ENCODE assay signal across 23 cellular contexts in the genomic region with DNA sequence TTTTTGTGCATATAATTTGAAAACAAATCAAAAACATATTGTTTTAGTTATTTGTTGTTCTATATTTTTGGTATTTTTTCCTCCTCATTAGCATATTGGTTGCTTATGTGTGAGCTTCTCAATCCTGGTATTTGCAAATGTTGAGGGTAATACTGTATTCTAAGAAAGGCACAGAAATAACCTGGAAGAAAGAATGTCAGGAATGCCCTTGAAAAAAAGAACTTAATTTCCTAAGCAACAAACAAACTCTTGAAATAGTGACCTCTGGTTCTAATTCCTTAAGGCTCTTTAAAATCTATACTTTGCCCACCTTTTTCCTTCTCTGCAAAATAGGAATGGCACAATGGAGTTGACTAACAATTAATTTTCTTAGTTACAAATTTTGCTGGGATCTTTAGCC.
A peak's percentile ranks its signal among the peaks of the same experiment; 100 is the strongest.
DNase-seq lines count a peak whose midpoint lies in the region; ATAC-seq, FAIRE-seq and TF ChIP-seq lines count a peak whose summit lies in the region.
"Had no signal": no experiment of that assay in that cellular context is flagged by ENCODE, and none has a peak within 500 bp of the region (broad histone marks: within the 10 kb centered on the region; RNA-seq: fewer than 3 reads in every experiment).

No MANE protein-coding gene starts in this region.

- no peaks in the 10 kb centered on the region for H3K27me3 ChIP-seq in HUES64 (ENCODE audit: insufficient read depth, low read length)
- no peaks in the 10 kb centered on the region for H3K27me3 ChIP-seq in endodermal cell (ENCODE audit: control insufficient read depth, insufficient read depth, low read length, poor library complexity, severe bottlenecking)
- H3K27me3 ChIP-seq: BE2C had no signal

- H3K36me3 ChIP-seq in HUES64 (ENCODE audit: insufficient read depth, low read length) (no peaks in the 10 kb centered on the region), endodermal cell (ENCODE audit: control insufficient read depth, insufficient read depth, low read length) (no peaks in the 10 kb centered on the region)
- H3K36me3 ChIP-seq: BE2C had no signal

- H3K27ac Mint-ChIP-seq in endodermal cell, result peak overlapping the region; percentile 78
- H3K27ac Mint-ChIP-seq: CD4-positive, CD25-positive, alpha-beta regulatory T cell; CD8-positive, alpha-beta memory T cell had no signal

- DNase-seq in A549 (ENCODE audit: low read depth in 1 of 2, low spot score in 1 of 2), result no peak
- DNase-seq in endodermal cell, result no peak
- DNase-seq in stimulated activated CD4-positive, alpha-beta T cell treated with anti-CD3 and anti-CD28 coated beads, Interleukin-15, amount 100 ng/mL, for 24 hours, result no peak
- DNase-seq in COLO668 (lab: John Stamatoyannopoulos, UW; ENCODE audit: unreplicated experiment), result no peak
- DNase-seq in effector CD8-positive, alpha-beta T cell (lab: John Stamatoyannopoulos, UW), result no peak
- DNase-seq: ACHN; BE2C; C1 segment of cervical spinal cord; CD4-positive, CD25-positive, alpha-beta regulatory T cell; CD8-positive, alpha-beta memory T cell; DMS153; DMS79; GDM1; HCEC 1CT; Karpas-422; KBM-7 had no signal

- H3K4me3 ChIP-seq in A549 (no peak overlapping the region), HUES64 (ENCODE audit: low read length) (no peak overlapping the region), endodermal cell (ENCODE audit: low read length) (no peak overlapping the region)

- no peaks in the 10 kb centered on the region for H3K27me3 Mint-ChIP-seq in endodermal cell (ENCODE audit: insufficient read depth)

- CTCF ChIA-PET in A549 (lab: Yijun Ruan, JAX), result interaction anchor here (0.7 to 1.2 kb wide), 2 partner anchors 40 to 280 kb away, joined by 3 to 5 read pairs; no protein-coding TSS in a partner anchor

- H3K4me3 Mint-ChIP-seq in endodermal cell, result no peak overlapping the region
- H3K4me3 Mint-ChIP-seq: CD4-positive, CD25-positive, alpha-beta regulatory T cell; CD8-positive, alpha-beta memory T cell; IgD-negative memory B cell had no signal

- H3K4me1 ChIP-seq in A549 (peaks cover 22% of the 10 kb centered on the region), HUES64 (ENCODE audit: insufficient read depth, low read length) (peaks cover 19% of the 10 kb centered on the region), endodermal cell (ENCODE audit: control insufficient read depth, insufficient read depth, low read length) (peaks cover 1% of the 10 kb centered on the region)
- H3K4me1 ChIP-seq: BE2C had no signal

- ATAC-seq in A549, result no peak
- ATAC-seq in HG02970 (IDR thresholded peaks at IDR 0.05; ENCODE audit: low FRiP score, unreplicated experiment), result no peak
- ATAC-seq: HepG2 had no signal

- peaks cover 37% of the 10 kb centered on the region for H3K4me1 Mint-ChIP-seq in endodermal cell
- H3K4me1 Mint-ChIP-seq: CD4-positive, CD25-positive, alpha-beta regulatory T cell; CD8-positive, alpha-beta memory T cell; IgD-negative memory B cell had no signal

- no peak overlapping the region for H3K4me2 ChIP-seq in A549

- POLR2A ChIA-PET in A549 (lab: Yijun Ruan, JAX), result no interaction called here

- H3K9me3 ChIP-seq in A549 (no peaks in the 10 kb centered on the region), HUES64 (ENCODE audit: insufficient read depth, low read depth, low read length) (no peaks in the 10 kb centered on the region), endodermal cell (ENCODE audit: control insufficient read depth, low read length) (peaks cover 26% of the 10 kb centered on the region)
- H3K9me3 ChIP-seq: BE2C had no signal

- peaks cover 6% of the 10 kb centered on the region for H3K9me3 Mint-ChIP-seq in endodermal cell

- H3K27ac ChIP-seq in A549 (no peak overlapping the region), HUES64 (ENCODE audit: low read depth, low read length) (peak overlapping the region; percentile 13; the same call in 1 of the 2 replicates), endodermal cell (ENCODE audit: low read depth, low read length) (no peak overlapping the region)

- TF ChIP-seq CTCF in A549 (IDR thresholded peaks at IDR 0.05) (no peak), endodermal cell (conservative IDR thresholded peaks at IDR 0.05) (no peak)

- peak; percentile 32 for FAIRE-seq in A549 (lab: Jason Lieb, UNC)
- FAIRE-seq: GM12892, GM18507, H54, HepG2 had no signal

- H3K9ac ChIP-seq in HUES64 (ENCODE audit: low read depth, low read length), result no peak overlapping the region
- no peak overlapping the region for H3K9ac ChIP-seq in endodermal cell (ENCODE audit: extremely low read depth, low read length, poor library complexity, severe bottlenecking)

- no peak for TF ChIP-seq RAD21 in A549 (conservative IDR thresholded peaks at IDR 0.05 in 1 of 2, IDR thresholded peaks at IDR 0.05 in 1 of 2)

- no peak for TF ChIP-seq POLR2A in A549 (IDR thresholded peaks at IDR 0.05; ENCODE audit: low read length)

- H3K36me3 Mint-ChIP-seq in endodermal cell (ENCODE audit: low read depth), result peaks cover 6% of the 10 kb centered on the region
- H3K36me3 Mint-ChIP-seq: CD4-positive, CD25-positive, alpha-beta regulatory T cell; IgD-negative memory B cell had no signal

- TF ChIP-seq EP300 in A549 (IDR thresholded peaks at IDR 0.05), result no peak

TF ChIP-seq in A549, 52 proteins besides CTCF, POLR2A, EP300 and RAD21:
- TF ChIP-seq SMC3 (IDR thresholded peaks at IDR 0.05), result no peak
- no peak for TF ChIP-seq MAZ (IDR thresholded peaks at IDR 0.05; ENCODE audit: borderline replicate concordance, low read depth, low read length)
- TF ChIP-seq ZFP36 (IDR thresholded peaks at IDR 0.05; ENCODE audit: borderline replicate concordance, partially characterized antibody), result no peak
- no peak for TF ChIP-seq ELK1 (IDR thresholded peaks at IDR 0.05; ENCODE audit: low read depth, low read length)
- TF ChIP-seq EHMT2 (IDR thresholded peaks at IDR 0.05; ENCODE audit: low read depth), result no peak
- TF ChIP-seq CHD4 (IDR thresholded peaks at IDR 0.05; ENCODE audit: borderline replicate concordance), result no peak
- TF ChIP-seq HOXB13 (CRISPR knock-in tag; IDR thresholded peaks at IDR 0.05; ENCODE audit: low read depth), result no peak
- TF ChIP-seq, protein P1, sequence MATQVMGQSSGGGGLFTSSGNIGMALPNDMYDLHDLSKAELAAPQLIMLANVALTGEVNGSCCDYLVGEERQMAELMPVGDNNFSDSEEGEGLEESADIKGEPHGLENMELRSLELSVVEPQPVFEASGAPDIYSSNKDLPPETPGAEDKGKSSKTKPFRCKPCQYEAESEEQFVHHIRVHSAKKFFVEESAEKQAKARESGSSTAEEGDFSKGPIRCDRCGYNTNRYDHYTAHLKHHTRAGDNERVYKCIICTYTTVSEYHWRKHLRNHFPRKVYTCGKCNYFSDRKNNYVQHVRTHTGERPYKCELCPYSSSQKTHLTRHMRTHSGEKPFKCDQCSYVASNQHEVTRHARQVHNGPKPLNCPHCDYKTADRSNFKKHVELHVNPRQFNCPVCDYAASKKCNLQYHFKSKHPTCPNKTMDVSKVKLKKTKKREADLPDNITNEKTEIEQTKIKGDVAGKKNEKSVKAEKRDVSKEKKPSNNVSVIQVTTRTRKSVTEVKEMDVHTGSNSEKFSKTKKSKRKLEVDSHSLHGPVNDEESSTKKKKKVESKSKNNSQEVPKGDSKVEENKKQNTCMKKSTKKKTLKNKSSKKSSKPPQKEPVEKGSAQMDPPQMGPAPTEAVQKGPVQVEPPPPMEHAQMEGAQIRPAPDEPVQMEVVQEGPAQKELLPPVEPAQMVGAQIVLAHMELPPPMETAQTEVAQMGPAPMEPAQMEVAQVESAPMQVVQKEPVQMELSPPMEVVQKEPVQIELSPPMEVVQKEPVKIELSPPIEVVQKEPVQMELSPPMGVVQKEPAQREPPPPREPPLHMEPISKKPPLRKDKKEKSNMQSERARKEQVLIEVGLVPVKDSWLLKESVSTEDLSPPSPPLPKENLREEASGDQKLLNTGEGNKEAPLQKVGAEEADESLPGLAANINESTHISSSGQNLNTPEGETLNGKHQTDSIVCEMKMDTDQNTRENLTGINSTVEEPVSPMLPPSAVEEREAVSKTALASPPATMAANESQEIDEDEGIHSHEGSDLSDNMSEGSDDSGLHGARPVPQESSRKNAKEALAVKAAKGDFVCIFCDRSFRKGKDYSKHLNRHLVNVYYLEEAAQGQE (IDR thresholded peaks at IDR 0.05), result no peak
- no peak for TF ChIP-seq SREBF2 (IDR thresholded peaks at IDR 0.05)
- no peak for TF ChIP-seq BHLHE40 (IDR thresholded peaks at IDR 0.05; ENCODE audit: low read depth, low read length)
- TF ChIP-seq POLR2AphosphoS2 (conservative IDR thresholded peaks at IDR 0.05; ENCODE audit: low read length), result no peak
- TF ChIP-seq FOSL2 (IDR thresholded peaks at IDR 0.05), result no peak
- TF ChIP-seq FOSL2 (CRISPR knock-in tag; IDR thresholded peaks at IDR 0.05), result no peak
